In the genomic region with DNA sequence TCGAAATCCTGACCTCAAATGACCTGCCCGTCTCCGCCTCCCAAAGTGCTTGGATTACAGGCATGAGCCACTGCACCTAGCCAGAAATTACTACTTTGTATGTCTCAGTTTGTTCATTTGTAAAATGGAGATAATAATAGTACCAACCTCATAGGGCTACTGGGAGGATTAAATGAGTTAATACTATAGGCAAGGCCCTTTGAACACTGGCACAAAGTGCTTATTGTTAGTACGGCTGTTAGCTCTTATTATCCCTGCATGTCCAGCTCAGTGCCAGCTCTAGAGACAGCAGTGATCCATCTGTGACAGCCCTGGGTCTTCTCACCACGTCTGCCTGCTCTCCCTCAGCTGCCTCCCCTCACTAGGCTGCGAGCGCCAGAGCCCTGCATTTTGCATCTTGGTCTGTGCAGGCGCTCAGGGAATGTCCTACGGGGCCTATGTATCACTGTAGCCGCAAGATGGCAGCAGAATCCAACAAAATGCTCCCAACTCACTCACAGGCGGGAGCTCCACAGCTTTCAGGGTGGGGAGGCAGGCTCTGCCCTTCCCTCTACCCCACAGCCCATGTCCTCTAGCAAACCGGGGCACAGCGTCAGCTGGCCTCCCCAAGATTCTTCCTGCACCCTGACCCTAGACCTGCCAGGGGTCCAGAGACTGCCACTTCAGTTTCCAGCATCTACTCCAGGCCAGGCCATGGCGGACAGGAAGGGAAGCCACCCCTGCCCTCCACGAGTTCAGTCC, we compare ENCODE assay signal across 1 cellular context.
TF ChIP-seq lines count a peak whose summit lies in the region.

No MANE protein-coding gene starts in this region.

TF ChIP-seq in HepG2, 621 proteins besides CTCF, POLR2A, EP300 and RAD21 (continued from another document):
- TF ChIP-seq, protein P1, sequence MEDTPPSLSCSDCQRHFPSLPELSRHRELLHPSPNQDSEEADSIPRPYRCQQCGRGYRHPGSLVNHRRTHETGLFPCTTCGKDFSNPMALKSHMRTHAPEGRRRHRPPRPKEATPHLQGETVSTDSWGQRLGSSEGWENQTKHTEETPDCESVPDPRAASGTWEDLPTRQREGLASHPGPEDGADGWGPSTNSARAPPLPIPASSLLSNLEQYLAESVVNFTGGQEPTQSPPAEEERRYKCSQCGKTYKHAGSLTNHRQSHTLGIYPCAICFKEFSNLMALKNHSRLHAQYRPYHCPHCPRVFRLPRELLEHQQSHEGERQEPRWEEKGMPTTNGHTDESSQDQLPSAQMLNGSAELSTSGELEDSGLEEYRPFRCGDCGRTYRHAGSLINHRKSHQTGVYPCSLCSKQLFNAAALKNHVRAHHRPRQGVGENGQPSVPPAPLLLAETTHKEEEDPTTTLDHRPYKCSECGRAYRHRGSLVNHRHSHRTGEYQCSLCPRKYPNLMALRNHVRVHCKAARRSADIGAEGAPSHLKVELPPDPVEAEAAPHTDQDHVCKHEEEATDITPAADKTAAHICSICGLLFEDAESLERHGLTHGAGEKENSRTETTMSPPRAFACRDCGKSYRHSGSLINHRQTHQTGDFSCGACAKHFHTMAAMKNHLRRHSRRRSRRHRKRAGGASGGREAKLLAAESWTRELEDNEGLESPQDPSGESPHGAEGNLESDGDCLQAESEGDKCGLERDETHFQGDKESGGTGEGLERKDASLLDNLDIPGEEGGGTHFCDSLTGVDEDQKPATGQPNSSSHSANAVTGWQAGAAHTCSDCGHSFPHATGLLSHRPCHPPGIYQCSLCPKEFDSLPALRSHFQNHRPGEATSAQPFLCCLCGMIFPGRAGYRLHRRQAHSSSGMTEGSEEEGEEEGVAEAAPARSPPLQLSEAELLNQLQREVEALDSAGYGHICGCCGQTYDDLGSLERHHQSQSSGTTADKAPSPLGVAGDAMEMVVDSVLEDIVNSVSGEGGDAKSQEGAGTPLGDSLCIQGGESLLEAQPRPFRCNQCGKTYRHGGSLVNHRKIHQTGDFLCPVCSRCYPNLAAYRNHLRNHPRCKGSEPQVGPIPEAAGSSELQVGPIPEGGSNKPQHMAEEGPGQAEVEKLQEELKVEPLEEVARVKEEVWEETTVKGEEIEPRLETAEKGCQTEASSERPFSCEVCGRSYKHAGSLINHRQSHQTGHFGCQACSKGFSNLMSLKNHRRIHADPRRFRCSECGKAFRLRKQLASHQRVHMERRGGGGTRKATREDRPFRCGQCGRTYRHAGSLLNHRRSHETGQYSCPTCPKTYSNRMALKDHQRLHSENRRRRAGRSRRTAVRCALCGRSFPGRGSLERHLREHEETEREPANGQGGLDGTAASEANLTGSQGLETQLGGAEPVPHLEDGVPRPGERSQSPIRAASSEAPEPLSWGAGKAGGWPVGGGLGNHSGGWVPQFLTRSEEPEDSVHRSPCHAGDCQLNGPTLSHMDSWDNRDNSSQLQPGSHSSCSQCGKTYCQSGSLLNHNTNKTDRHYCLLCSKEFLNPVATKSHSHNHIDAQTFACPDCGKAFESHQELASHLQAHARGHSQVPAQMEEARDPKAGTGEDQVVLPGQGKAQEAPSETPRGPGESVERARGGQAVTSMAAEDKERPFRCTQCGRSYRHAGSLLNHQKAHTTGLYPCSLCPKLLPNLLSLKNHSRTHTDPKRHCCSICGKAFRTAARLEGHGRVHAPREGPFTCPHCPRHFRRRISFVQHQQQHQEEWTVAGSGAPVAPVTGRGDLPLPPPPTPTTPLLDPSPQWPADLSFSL (CRISPR knock-in tag; IDR thresholded peaks at IDR 0.05), result no peak
- TF ChIP-seq, protein P2, sequence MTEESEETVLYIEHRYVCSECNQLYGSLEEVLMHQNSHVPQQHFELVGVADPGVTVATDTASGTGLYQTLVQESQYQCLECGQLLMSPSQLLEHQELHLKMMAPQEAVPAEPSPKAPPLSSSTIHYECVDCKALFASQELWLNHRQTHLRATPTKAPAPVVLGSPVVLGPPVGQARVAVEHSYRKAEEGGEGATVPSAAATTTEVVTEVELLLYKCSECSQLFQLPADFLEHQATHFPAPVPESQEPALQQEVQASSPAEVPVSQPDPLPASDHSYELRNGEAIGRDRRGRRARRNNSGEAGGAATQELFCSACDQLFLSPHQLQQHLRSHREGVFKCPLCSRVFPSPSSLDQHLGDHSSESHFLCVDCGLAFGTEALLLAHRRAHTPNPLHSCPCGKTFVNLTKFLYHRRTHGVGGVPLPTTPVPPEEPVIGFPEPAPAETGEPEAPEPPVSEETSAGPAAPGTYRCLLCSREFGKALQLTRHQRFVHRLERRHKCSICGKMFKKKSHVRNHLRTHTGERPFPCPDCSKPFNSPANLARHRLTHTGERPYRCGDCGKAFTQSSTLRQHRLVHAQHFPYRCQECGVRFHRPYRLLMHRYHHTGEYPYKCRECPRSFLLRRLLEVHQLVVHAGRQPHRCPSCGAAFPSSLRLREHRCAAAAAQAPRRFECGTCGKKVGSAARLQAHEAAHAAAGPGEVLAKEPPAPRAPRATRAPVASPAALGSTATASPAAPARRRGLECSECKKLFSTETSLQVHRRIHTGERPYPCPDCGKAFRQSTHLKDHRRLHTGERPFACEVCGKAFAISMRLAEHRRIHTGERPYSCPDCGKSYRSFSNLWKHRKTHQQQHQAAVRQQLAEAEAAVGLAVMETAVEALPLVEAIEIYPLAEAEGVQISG (CRISPR knock-in tag; IDR thresholded peaks at IDR 0.05), result no peak
- TF ChIP-seq KDM5A (IDR thresholded peaks at IDR 0.05; ENCODE audit: borderline replicate concordance, low read length), result no peak
- TF ChIP-seq NPAS2 (CRISPR knock-in tag; IDR thresholded peaks at IDR 0.05; ENCODE audit: borderline replicate concordance), result no peak
- no peak for TF ChIP-seq ELF3 (CRISPR knock-in tag; IDR thresholded peaks at IDR 0.05)
- TF ChIP-seq POGK (CRISPR knock-in tag; conservative IDR thresholded peaks at IDR 0.05), result 0 out of 2 replicates have a peak, but pooled peaks have one; percentile 33
- TF ChIP-seq ZNF274 (CRISPR knock-in tag; IDR thresholded peaks at IDR 0.05), result 0 out of 2 replicates have a peak, but pooled peaks have one; percentile 48
- peak; percentile 47; the same call in 1 of the 2 replicates for TF ChIP-seq ZMYM3 (CRISPR knock-in tag; IDR thresholded peaks at IDR 0.05)
